22 cellular contexts compared by ENCODE assay signal in the genomic region with DNA sequence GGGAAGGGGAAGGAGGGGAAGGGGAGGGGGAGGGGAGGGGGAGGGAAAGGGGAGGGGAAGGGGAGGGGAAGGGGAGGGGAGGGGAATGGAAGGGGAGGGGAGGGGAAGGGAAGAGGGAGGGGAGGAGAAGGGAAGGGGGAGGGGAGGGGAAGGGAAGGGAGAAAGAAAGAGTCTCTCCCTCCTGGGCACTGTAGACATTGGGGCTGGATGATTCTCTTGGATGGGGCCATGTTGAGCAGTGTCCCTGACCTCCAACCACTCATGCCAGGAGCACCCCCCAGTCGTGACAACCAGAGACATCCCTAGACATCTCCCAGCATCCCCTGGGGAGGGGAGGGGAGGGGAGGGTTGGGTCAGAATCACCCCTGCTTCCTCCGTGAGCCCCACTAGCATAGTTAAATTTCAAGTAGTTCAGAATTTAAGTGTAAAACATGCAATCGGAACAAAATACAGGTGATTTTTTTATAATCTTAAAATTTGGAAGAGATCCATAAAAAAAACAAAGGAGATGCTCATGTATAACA.
"Had no signal": no experiment of that assay in that cellular context is flagged by ENCODE, and none has a peak within 500 bp of the region (broad histone marks: within the 10 kb centered on the region; RNA-seq: fewer than 3 reads in every experiment).

No MANE protein-coding gene starts in this region.

- H3K9me3 Mint-ChIP-seq: activated CD4-positive, alpha-beta memory T cell treated with anti-CD3 and anti-CD28 coated beads, Interleukin-2, amount 10 ng/mL, durations not matched to agents 7 days and 5 days; activated naive CD8-positive, alpha-beta T cell treated with anti-CD3 and anti-CD28 coated beads, Interleukin-2, amount 50 U/mL, for 24 hours; natural killer cell had no signal

- H3K9me3 ChIP-seq: body of pancreas, lower lobe of right lung, ovary, prostate gland, spleen, stomach, testis, uterus had no signal

- H3K27ac ChIP-seq: cardiac muscle cell, foreskin keratinocyte, lower lobe of right lung, ovary, prostate gland, testis, uterus had no signal

- H3K4me3 Mint-ChIP-seq: activated CD4-positive, alpha-beta memory T cell treated with anti-CD3 and anti-CD28 coated beads, Interleukin-2, amount 10 ng/mL, durations not matched to agents 7 days and 5 days; activated CD8-positive, alpha-beta memory T cell treated with anti-CD3 and anti-CD28 coated beads, Interleukin-2, amount 10 ng/mL, durations not matched to agents 7 days and 5 days; activated naive CD8-positive, alpha-beta T cell treated with anti-CD3 and anti-CD28 coated beads, Interleukin-2, amount 50 U/mL, for 24 hours; natural killer cell had no signal

- H3K4me3 ChIP-seq: body of pancreas, cardiac muscle cell, lower lobe of right lung, ovary, prostate gland, spleen, stomach, testis, uterus had no signal

- H3K27me3 ChIP-seq: body of pancreas, cardiac muscle cell, ovary, spleen, stomach, testis, uterus had no signal

- H3K36me3 ChIP-seq: cardiac muscle cell, lower lobe of right lung, ovary, prostate gland, stomach, uterus had no signal

- DNase-seq: activated CD4-positive, alpha-beta memory T cell treated with anti-CD3 and anti-CD28 coated beads, Interleukin-2, amount 10 ng/mL, durations not matched to agents 7 days and 5 days; activated CD4-positive, alpha-beta T cell treated with anti-CD3 and anti-CD28 coated beads for 48 hours; activated CD8-positive, alpha-beta memory T cell treated with anti-CD3 and anti-CD28 coated beads, Interleukin-2, amount 10 ng/mL, durations not matched to agents 7 days and 5 days; activated effector memory CD4-positive, alpha-beta T cell treated with anti-CD3 and anti-CD28 coated beads, Interleukin-2, amount 50 U/mL, for 16 hours; activated naive CD4-positive, alpha-beta T cell treated with anti-CD3 and anti-CD28 coated beads, Interleukin-2, amount 50 U/mL, for 16 hours; activated naive CD8-positive, alpha-beta T cell treated with anti-CD3 and anti-CD28 coated beads, Interleukin-2, amount 50 U/mL, for 24 hours; activated T-cell treated with anti-CD3 and anti-CD28 coated beads for 4 hours; body of pancreas; effector CD4-positive, alpha-beta T cell; foreskin keratinocyte; lower lobe of right lung; natural killer cell; spleen; stimulated activated CD4-positive, alpha-beta T cell treated with anti-CD3 and anti-CD28 coated beads, Interleukin-4, amount 100 ng/mL, for 24 hours; stomach; testis; trophoblast cell; uterus had no signal

- H3K4me1 Mint-ChIP-seq: activated CD8-positive, alpha-beta memory T cell treated with anti-CD3 and anti-CD28 coated beads, Interleukin-2, amount 10 ng/mL, durations not matched to agents 7 days and 5 days had no signal

- H3K36me3 Mint-ChIP-seq: activated CD8-positive, alpha-beta memory T cell treated with anti-CD3 and anti-CD28 coated beads, Interleukin-2, amount 10 ng/mL, durations not matched to agents 7 days and 5 days; natural killer cell had no signal

- ATAC-seq: activated CD8-positive, alpha-beta memory T cell treated with anti-CD3 and anti-CD28 coated beads, Interleukin-2, amount 10 ng/mL, durations not matched to agents 7 days and 5 days; activated naive CD8-positive, alpha-beta T cell treated with anti-CD3 and anti-CD28 coated beads, Interleukin-2, amount 50 U/mL, for 24 hours; body of pancreas; foreskin keratinocyte; left lobe of liver; lower lobe of right lung; natural killer cell had no signal

- H3K4me1 ChIP-seq: foreskin keratinocyte, prostate gland, uterus had no signal

- H3K27ac Mint-ChIP-seq: activated CD4-positive, alpha-beta memory T cell treated with anti-CD3 and anti-CD28 coated beads, Interleukin-2, amount 10 ng/mL, durations not matched to agents 7 days and 5 days; activated CD8-positive, alpha-beta memory T cell treated with anti-CD3 and anti-CD28 coated beads, Interleukin-2, amount 10 ng/mL, durations not matched to agents 7 days and 5 days; activated naive CD8-positive, alpha-beta T cell treated with anti-CD3 and anti-CD28 coated beads, Interleukin-2, amount 50 U/mL, for 24 hours; natural killer cell had no signal
